21 cellular contexts compared by ENCODE assay signal in the genomic region with DNA sequence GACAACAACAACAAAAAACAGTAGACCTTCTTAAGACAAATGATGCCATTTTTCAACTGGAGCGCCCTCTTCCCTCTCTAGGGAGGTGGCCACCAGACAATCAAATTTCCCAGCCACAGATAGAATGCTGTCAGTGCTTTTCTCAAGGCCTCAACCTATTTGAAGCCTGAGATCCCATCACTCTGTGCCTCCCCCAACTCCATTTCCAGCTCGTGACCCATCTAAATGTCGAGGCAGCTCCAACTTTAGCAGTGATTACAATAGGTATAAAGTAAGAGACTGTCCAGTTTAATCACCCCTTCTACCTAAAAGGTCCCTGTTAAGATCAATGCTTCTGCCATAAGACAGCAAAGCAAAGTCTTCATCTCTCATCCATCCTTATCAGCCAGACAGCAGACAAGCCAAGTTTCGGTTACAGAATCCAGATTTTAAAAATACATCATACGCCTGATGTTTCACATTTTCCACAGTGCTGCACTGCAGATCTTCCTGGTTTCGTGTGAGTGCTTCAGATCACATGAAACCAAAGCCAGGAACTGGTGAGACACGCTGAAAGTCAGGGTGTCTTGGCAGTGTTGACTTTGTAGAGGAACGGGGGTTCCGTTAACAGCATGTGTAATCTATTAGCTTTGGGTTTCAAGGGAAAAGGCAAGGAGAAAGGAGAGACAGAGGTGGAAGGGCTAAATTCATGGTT.
A peak's percentile ranks its signal among the peaks of the same experiment; 100 is the strongest.
DNase-seq lines count a peak whose midpoint lies in the region; ATAC-seq, FAIRE-seq and TF ChIP-seq lines count a peak whose summit lies in the region.
"Had no signal": no experiment of that assay in that cellular context is flagged by ENCODE, and none has a peak within 500 bp of the region (broad histone marks: within the 10 kb centered on the region; RNA-seq: fewer than 3 reads in every experiment).

No MANE protein-coding gene starts in this region.

- no peak overlapping the region for H3K27ac ChIP-seq in astrocyte (ENCODE audit: low read depth, low read length)
- peak overlapping the region; percentile 47 for H3K27ac ChIP-seq in left ventricle myocardium inferior (replicated peaks)
- no peak overlapping the region for H3K27ac ChIP-seq in PC-3 (ENCODE audit: low read length)
- H3K27ac ChIP-seq: 22Rv1, KMS-11, tibial artery, WERI-Rb-1 had no signal

- no peak for TF ChIP-seq CTCF in astrocyte (IDR thresholded peaks at IDR 0.05; ENCODE audit: insufficient read depth, low read depth, low read length)
- no peak for TF ChIP-seq CTCF in left ventricle myocardium inferior (IDR thresholded peaks at IDR 0.05; ENCODE audit: borderline replicate concordance)
- TF ChIP-seq CTCF in type B pancreatic cell (conservative IDR thresholded peaks at IDR 0.05) = no peak
- no peak for TF ChIP-seq CTCF in PC-3 (conservative IDR thresholded peaks at IDR 0.05; ENCODE audit: low read depth, low read length)

- no peak overlapping the region for H3K4me2 ChIP-seq in astrocyte (ENCODE audit: low read length)
- no peak overlapping the region for H3K4me2 ChIP-seq in PC-3 (ENCODE audit: low read length)
- H3K4me2 ChIP-seq: KMS-11 had no signal

- CTCF ChIA-PET in activated CD4-positive, alpha-beta T cell treated with anti-CD3 and anti-CD28 coated beads for 36 hours (lab: Charles Lee) = no interaction called here
- CTCF ChIA-PET in PC-3 (lab: Charles Lee) = no interaction called here

- H3K9me3 Mint-ChIP-seq in activated CD4-positive, alpha-beta T cell treated with anti-CD3 and anti-CD28 coated beads for 36 hours (ENCODE audit: low read depth) = no peaks in the 10 kb centered on the region
- H3K9me3 Mint-ChIP-seq in astrocyte (ENCODE audit: unreplicated experiment) = no peaks in the 10 kb centered on the region
- H3K9me3 Mint-ChIP-seq in type B pancreatic cell = peaks cover 10% of the 10 kb centered on the region
- H3K9me3 Mint-ChIP-seq: activated CD4-positive, alpha-beta memory T cell treated with anti-CD3 and anti-CD28 coated beads, Interleukin-2, amount 10 ng/mL, durations not matched to agents 7 days and 5 days; activated naive CD4-positive, alpha-beta T cell treated with anti-CD3 and anti-CD28 coated beads, Interleukin-2, amount 50 U/mL, for 24 hours; activated T-cell treated with anti-CD3 and anti-CD28 coated beads, Interleukin-2, amount 50 U/mL, for 24 hours had no signal

- H3K4me3 Mint-ChIP-seq in activated CD4-positive, alpha-beta T cell treated with anti-CD3 and anti-CD28 coated beads for 36 hours = no peak overlapping the region
- H3K4me3 Mint-ChIP-seq in astrocyte (ENCODE audit: unreplicated experiment) = no peak overlapping the region
- no peak overlapping the region for H3K4me3 Mint-ChIP-seq in type B pancreatic cell
- H3K4me3 Mint-ChIP-seq: activated CD4-positive, alpha-beta memory T cell treated with anti-CD3 and anti-CD28 coated beads, Interleukin-2, amount 10 ng/mL, durations not matched to agents 7 days and 5 days; activated naive CD4-positive, alpha-beta T cell treated with anti-CD3 and anti-CD28 coated beads, Interleukin-2, amount 50 U/mL, for 24 hours; activated T-cell treated with anti-CD3 and anti-CD28 coated beads, Interleukin-2, amount 50 U/mL, for 24 hours; stimulated activated memory B cell treated with anti-CD40 and anti-IgM and Interleukin-4, amounts not matched to agents 10 μg/mL and 1 μg/mL and 100 μg/mL, for 72 hours; T-cell had no signal

- H3K4me3 ChIP-seq in astrocyte (ENCODE audit: insufficient read depth, low read depth, low read length) = no peak overlapping the region
- no peak overlapping the region for H3K4me3 ChIP-seq in left ventricle myocardium inferior
- no peak overlapping the region for H3K4me3 ChIP-seq in PC-3 (ENCODE audit: low read length)
- H3K4me3 ChIP-seq: dorsolateral prefrontal cortex, tibial artery had no signal

- H3K27ac Mint-ChIP-seq in activated CD4-positive, alpha-beta T cell treated with anti-CD3 and anti-CD28 coated beads for 36 hours = no peak overlapping the region
- H3K27ac Mint-ChIP-seq in astrocyte (ENCODE audit: unreplicated experiment) = no peak overlapping the region
- H3K27ac Mint-ChIP-seq in type B pancreatic cell = peak overlapping the region; percentile 23
- H3K27ac Mint-ChIP-seq: activated CD4-positive, alpha-beta memory T cell treated with anti-CD3 and anti-CD28 coated beads, Interleukin-2, amount 10 ng/mL, durations not matched to agents 7 days and 5 days; activated naive CD4-positive, alpha-beta T cell treated with anti-CD3 and anti-CD28 coated beads, Interleukin-2, amount 50 U/mL, for 24 hours; activated T-cell treated with anti-CD3 and anti-CD28 coated beads, Interleukin-2, amount 50 U/mL, for 24 hours; stimulated activated memory B cell treated with anti-CD40 and anti-IgM and Interleukin-4, amounts not matched to agents 10 μg/mL and 1 μg/mL and 100 μg/mL, for 72 hours; T-cell had no signal

- H3K9ac ChIP-seq in astrocyte (ENCODE audit: low read length) (no peak overlapping the region), PC-3 (ENCODE audit: low read length) (no peak overlapping the region)
- H3K9ac ChIP-seq: KMS-11 had no signal

- no TSS peak for BruUV-seq in PC-3 (replicated peaks; lab: Mats Ljungman, UMichigan)

- FAIRE-seq in astrocyte (lab: Jason Lieb, UNC) = no peak
- FAIRE-seq: D721Med had no signal

- no peaks in the 10 kb centered on the region for H3K79me2 ChIP-seq in astrocyte (ENCODE audit: insufficient read depth, low read length)
- no peaks in the 10 kb centered on the region for H3K79me2 ChIP-seq in PC-3 (ENCODE audit: low read length)

- no peak for DNase-seq in activated CD4-positive, alpha-beta T cell treated with anti-CD3 and anti-CD28 coated beads for 36 hours
- no peak for DNase-seq in activated CD4-positive, alpha-beta T cell treated with anti-CD3 and anti-CD28 coated beads for 48 hours
- DNase-seq in astrocyte (ENCODE audit: low read depth) (peak; percentile 50), left ventricle myocardium inferior (no peak), type B pancreatic cell (ENCODE audit: extremely low spot score, unreplicated experiment) (no peak), SKM-1 (lab: John Stamatoyannopoulos, UW; ENCODE audit: unreplicated experiment) (no peak), PC-3 (no peak)
- DNase-seq: activated CD4-positive, alpha-beta memory T cell treated with anti-CD3 and anti-CD28 coated beads, Interleukin-2, amount 10 ng/mL, durations not matched to agents 7 days and 5 days; activated T-cell treated with anti-CD3 and anti-CD28 coated beads, Interleukin-2, amount 50 U/mL, for 24 hours; dorsolateral prefrontal cortex; NCI-H2029; T-cell; WERI-Rb-1 had no signal

- H3K36me3 Mint-ChIP-seq in activated CD4-positive, alpha-beta T cell treated with anti-CD3 and anti-CD28 coated beads for 36 hours (ENCODE audit: low read depth) = no peaks in the 10 kb centered on the region
- H3K36me3 Mint-ChIP-seq in astrocyte (ENCODE audit: low read depth, unreplicated experiment) = no peaks in the 10 kb centered on the region
- H3K36me3 Mint-ChIP-seq in type B pancreatic cell = no peaks in the 10 kb centered on the region
- H3K36me3 Mint-ChIP-seq: activated naive CD4-positive, alpha-beta T cell treated with anti-CD3 and anti-CD28 coated beads, Interleukin-2, amount 50 U/mL, for 24 hours; stimulated activated memory B cell treated with anti-CD40 and anti-IgM and Interleukin-4, amounts not matched to agents 10 μg/mL and 1 μg/mL and 100 μg/mL, for 72 hours; T-cell had no signal

- no peaks in the 10 kb centered on the region for H3K9me2 ChIP-seq in PC-3 (replicated peaks; ENCODE audit: low read length)

- peak; percentile 16 for ATAC-seq in activated CD4-positive, alpha-beta T cell treated with anti-CD3 and anti-CD28 coated beads for 36 hours
- ATAC-seq in HG03139 (IDR thresholded peaks at IDR 0.05; ENCODE audit: unreplicated experiment) = no peak
- no peak for ATAC-seq in PC-3
- ATAC-seq: left lobe of liver; stimulated activated memory B cell treated with anti-CD40 and anti-IgM and Interleukin-4, amounts not matched to agents 10 μg/mL and 1 μg/mL and 100 μg/mL, for 72 hours; T-cell had no signal

- intact Hi-C loops in activated CD4-positive, alpha-beta T cell treated with anti-CD3 and anti-CD28 coated beads for 36 hours (cut with DNase I, micrococcal nuclease) = no loop called here
- intact Hi-C loops in left ventricle myocardium inferior (cut with micrococcal nuclease) (no loop called here), PC-3 (cut with micrococcal nuclease) (no loop called here)

- no peaks in the 10 kb centered on the region for H3K36me3 ChIP-seq in astrocyte (ENCODE audit: insufficient read depth, low read length)
- H3K36me3 ChIP-seq in left ventricle myocardium inferior = no peaks in the 10 kb centered on the region
- no peaks in the 10 kb centered on the region for H3K36me3 ChIP-seq in PC-3 (ENCODE audit: low read depth, low read length)
- H3K36me3 ChIP-seq: tibial artery, WERI-Rb-1 had no signal

- H2AFZ ChIP-seq in astrocyte (ENCODE audit: low read depth, low read length) = no peak overlapping the region
- no peak overlapping the region for H2AFZ ChIP-seq in PC-3 (ENCODE audit: low read length)

- H3K9me3 ChIP-seq in astrocyte (ENCODE audit: insufficient read depth, low read depth, low read length) (no peaks in the 10 kb centered on the region), left ventricle myocardium inferior (replicated peaks) (peaks cover 14% of the 10 kb centered on the region), PC-3 (ENCODE audit: low read length) (no peaks in the 10 kb centered on the region)
- H3K9me3 ChIP-seq: tibial artery had no signal

- no peaks in the 10 kb centered on the region for H3K4me1 ChIP-seq in astrocyte (ENCODE audit: insufficient read depth, low read length)
- H3K4me1 ChIP-seq in left ventricle myocardium inferior = peaks cover 4% of the 10 kb centered on the region
- no peaks in the 10 kb centered on the region for H3K4me1 ChIP-seq in PC-3 (ENCODE audit: insufficient read depth, low read length)
- H3K4me1 ChIP-seq: tibial artery had no signal

- H3F3A ChIP-seq in PC-3 (ENCODE audit: low read length, unreplicated experiment) = no peaks in the 10 kb centered on the region

- H3K27me3 Mint-ChIP-seq in activated CD4-positive, alpha-beta T cell treated with anti-CD3 and anti-CD28 coated beads for 36 hours = peaks cover 20% of the 10 kb centered on the region
- no peaks in the 10 kb centered on the region for H3K27me3 Mint-ChIP-seq in astrocyte (ENCODE audit: low read depth, unreplicated experiment)
- H3K27me3 Mint-ChIP-seq in type B pancreatic cell = no peaks in the 10 kb centered on the region

- POLR2A ChIA-PET in activated CD4-positive, alpha-beta T cell treated with anti-CD3 and anti-CD28 coated beads for 36 hours (lab: Charles Lee) = no interaction called here
- POLR2A ChIA-PET in PC-3 (lab: Charles Lee; ENCODE audit: unreplicated experiment) = no interaction called here

- H3K4me1 Mint-ChIP-seq in activated CD4-positive, alpha-beta T cell treated with anti-CD3 and anti-CD28 coated beads for 36 hours = peaks cover 5% of the 10 kb centered on the region
- peaks cover 4% of the 10 kb centered on the region for H3K4me1 Mint-ChIP-seq in astrocyte (ENCODE audit: low read depth, unreplicated experiment)
- H3K4me1 Mint-ChIP-seq in type B pancreatic cell (ENCODE audit: unreplicated experiment) = peaks cover 9% of the 10 kb centered on the region
- H3K4me1 Mint-ChIP-seq: activated CD4-positive, alpha-beta memory T cell treated with anti-CD3 and anti-CD28 coated beads, Interleukin-2, amount 10 ng/mL, durations not matched to agents 7 days and 5 days; activated naive CD4-positive, alpha-beta T cell treated with anti-CD3 and anti-CD28 coated beads, Interleukin-2, amount 50 U/mL, for 24 hours; T-cell had no signal

- H4K20me1 ChIP-seq in astrocyte (ENCODE audit: insufficient read depth, low read length) (no peaks in the 10 kb centered on the region), PC-3 (ENCODE audit: low read length) (no peaks in the 10 kb centered on the region)

- H3K27me3 ChIP-seq in astrocyte (ENCODE audit: insufficient read depth, low read length) (no peaks in the 10 kb centered on the region), left ventricle myocardium inferior (ENCODE audit: low read depth) (no peaks in the 10 kb centered on the region), PC-3 (ENCODE audit: low read length) (no peaks in the 10 kb centered on the region)
- H3K27me3 ChIP-seq: dorsolateral prefrontal cortex, tibial artery had no signal
